ENCODE assay signal across 1 cellular context in genomic region chr10:17229016-17229716, GRCh38.
A peak's percentile ranks its signal among the peaks of the same experiment; 100 is the strongest.
TF ChIP-seq lines count a peak whose summit lies in the region.

No MANE protein-coding gene starts in this region.

TF ChIP-seq in WTC11, 78 proteins besides CTCF, POLR2A, EP300 and RAD21 (continued from another document):
- TF ChIP-seq ARID4B (CRISPR knock-in tag; IDR thresholded peaks at IDR 0.05; ENCODE audit: borderline replicate concordance): peak; percentile 98
- peak; percentile 73 for TF ChIP-seq ZNF317 (CRISPR knock-in tag; IDR thresholded peaks at IDR 0.05; ENCODE audit: borderline replicate concordance, low read depth)
- TF ChIP-seq ZNF423 (CRISPR knock-in tag; IDR thresholded peaks at IDR 0.05): no peak
- peak; percentile 84; the same call in 1 of the 2 replicates for TF ChIP-seq NR3C1 (CRISPR knock-in tag; conservative IDR thresholded peaks at IDR 0.05; ENCODE audit: low read depth)
- TF ChIP-seq, protein P1, sequence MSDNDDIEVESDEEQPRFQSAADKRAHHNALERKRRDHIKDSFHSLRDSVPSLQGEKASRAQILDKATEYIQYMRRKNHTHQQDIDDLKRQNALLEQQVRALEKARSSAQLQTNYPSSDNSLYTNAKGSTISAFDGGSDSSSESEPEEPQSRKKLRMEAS (CRISPR knock-in tag; IDR thresholded peaks at IDR 0.05): peak; percentile 97
- peak; percentile 93; the same call in 1 of the 2 replicates for TF ChIP-seq ZBTB43 (CRISPR knock-in tag; IDR thresholded peaks at IDR 0.05)
- TF ChIP-seq, protein P2, sequence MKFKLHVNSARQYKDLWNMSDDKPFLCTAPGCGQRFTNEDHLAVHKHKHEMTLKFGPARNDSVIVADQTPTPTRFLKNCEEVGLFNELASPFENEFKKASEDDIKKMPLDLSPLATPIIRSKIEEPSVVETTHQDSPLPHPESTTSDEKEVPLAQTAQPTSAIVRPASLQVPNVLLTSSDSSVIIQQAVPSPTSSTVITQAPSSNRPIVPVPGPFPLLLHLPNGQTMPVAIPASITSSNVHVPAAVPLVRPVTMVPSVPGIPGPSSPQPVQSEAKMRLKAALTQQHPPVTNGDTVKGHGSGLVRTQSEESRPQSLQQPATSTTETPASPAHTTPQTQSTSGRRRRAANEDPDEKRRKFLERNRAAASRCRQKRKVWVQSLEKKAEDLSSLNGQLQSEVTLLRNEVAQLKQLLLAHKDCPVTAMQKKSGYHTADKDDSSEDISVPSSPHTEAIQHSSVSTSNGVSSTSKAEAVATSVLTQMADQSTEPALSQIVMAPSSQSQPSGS (CRISPR knock-in tag; IDR thresholded peaks at IDR 0.05; ENCODE audit: borderline replicate concordance, low read depth): peak; percentile 80; the same call in 1 of the 2 replicates
- TF ChIP-seq ZNF121 (CRISPR knock-in tag; IDR thresholded peaks at IDR 0.05): peak; percentile 45; the same call in 1 of the 2 replicates
- TF ChIP-seq CREB1 (CRISPR knock-in tag; IDR thresholded peaks at IDR 0.05): peak; percentile 95
- no peak for TF ChIP-seq IRF2 (CRISPR knock-in tag; IDR thresholded peaks at IDR 0.05; ENCODE audit: borderline replicate concordance, low read depth)
- TF ChIP-seq FOXK1 (CRISPR knock-in tag; IDR thresholded peaks at IDR 0.05): peak; percentile 94
- TF ChIP-seq TCF7 (CRISPR knock-in tag; IDR thresholded peaks at IDR 0.05; ENCODE audit: low read depth): no peak; the same call in 1 of the 2 replicates
- TF ChIP-seq, protein P3, sequence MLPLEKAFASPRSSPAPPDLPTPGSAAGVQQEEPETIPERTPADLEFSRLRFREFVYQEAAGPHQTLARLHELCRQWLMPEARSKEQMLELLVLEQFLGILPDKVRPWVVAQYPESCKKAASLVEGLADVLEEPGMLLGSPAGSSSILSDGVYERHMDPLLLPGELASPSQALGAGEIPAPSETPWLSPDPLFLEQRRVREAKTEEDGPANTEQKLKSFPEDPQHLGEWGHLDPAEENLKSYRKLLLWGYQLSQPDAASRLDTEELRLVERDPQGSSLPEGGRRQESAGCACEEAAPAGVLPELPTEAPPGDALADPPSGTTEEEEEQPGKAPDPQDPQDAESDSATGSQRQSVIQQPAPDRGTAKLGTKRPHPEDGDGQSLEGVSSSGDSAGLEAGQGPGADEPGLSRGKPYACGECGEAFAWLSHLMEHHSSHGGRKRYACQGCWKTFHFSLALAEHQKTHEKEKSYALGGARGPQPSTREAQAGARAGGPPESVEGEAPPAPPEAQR (CRISPR knock-in tag; IDR thresholded peaks at IDR 0.05): no peak
- TF ChIP-seq JUN (CRISPR knock-in tag; IDR thresholded peaks at IDR 0.05): peak; percentile 98
- no peak for TF ChIP-seq GTF2I (CRISPR knock-in tag; conservative IDR thresholded peaks at IDR 0.05)
- no peak for TF ChIP-seq GABPB1 (CRISPR knock-in tag; IDR thresholded peaks at IDR 0.05)
- TF ChIP-seq, protein P4, sequence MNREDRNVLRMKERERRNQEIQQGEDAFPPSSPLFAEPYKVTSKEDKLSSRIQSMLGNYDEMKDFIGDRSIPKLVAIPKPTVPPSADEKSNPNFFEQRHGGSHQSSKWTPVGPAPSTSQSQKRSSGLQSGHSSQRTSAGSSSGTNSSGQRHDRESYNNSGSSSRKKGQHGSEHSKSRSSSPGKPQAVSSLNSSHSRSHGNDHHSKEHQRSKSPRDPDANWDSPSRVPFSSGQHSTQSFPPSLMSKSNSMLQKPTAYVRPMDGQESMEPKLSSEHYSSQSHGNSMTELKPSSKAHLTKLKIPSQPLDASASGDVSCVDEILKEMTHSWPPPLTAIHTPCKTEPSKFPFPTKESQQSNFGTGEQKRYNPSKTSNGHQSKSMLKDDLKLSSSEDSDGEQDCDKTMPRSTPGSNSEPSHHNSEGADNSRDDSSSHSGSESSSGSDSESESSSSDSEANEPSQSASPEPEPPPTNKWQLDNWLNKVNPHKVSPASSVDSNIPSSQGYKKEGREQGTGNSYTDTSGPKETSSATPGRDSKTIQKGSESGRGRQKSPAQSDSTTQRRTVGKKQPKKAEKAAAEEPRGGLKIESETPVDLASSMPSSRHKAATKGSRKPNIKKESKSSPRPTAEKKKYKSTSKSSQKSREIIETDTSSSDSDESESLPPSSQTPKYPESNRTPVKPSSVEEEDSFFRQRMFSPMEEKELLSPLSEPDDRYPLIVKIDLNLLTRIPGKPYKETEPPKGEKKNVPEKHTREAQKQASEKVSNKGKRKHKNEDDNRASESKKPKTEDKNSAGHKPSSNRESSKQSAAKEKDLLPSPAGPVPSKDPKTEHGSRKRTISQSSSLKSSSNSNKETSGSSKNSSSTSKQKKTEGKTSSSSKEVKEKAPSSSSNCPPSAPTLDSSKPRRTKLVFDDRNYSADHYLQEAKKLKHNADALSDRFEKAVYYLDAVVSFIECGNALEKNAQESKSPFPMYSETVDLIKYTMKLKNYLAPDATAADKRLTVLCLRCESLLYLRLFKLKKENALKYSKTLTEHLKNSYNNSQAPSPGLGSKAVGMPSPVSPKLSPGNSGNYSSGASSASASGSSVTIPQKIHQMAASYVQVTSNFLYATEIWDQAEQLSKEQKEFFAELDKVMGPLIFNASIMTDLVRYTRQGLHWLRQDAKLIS (CRISPR knock-in tag; IDR thresholded peaks at IDR 0.05; ENCODE audit: borderline replicate concordance): no peak
- TF ChIP-seq ETV6 (CRISPR knock-in tag; IDR thresholded peaks at IDR 0.05): peak; percentile 97
- TF ChIP-seq, protein P5, sequence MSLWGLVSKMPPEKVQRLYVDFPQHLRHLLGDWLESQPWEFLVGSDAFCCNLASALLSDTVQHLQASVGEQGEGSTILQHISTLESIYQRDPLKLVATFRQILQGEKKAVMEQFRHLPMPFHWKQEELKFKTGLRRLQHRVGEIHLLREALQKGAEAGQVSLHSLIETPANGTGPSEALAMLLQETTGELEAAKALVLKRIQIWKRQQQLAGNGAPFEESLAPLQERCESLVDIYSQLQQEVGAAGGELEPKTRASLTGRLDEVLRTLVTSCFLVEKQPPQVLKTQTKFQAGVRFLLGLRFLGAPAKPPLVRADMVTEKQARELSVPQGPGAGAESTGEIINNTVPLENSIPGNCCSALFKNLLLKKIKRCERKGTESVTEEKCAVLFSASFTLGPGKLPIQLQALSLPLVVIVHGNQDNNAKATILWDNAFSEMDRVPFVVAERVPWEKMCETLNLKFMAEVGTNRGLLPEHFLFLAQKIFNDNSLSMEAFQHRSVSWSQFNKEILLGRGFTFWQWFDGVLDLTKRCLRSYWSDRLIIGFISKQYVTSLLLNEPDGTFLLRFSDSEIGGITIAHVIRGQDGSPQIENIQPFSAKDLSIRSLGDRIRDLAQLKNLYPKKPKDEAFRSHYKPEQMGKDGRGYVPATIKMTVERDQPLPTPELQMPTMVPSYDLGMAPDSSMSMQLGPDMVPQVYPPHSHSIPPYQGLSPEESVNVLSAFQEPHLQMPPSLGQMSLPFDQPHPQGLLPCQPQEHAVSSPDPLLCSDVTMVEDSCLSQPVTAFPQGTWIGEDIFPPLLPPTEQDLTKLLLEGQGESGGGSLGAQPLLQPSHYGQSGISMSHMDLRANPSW (CRISPR knock-in tag; conservative IDR thresholded peaks at IDR 0.05; ENCODE audit: low read depth): 0 out of 2 replicates have a peak, but pooled peaks have one; percentile 61
- TF ChIP-seq FOXJ3 (CRISPR knock-in tag; IDR thresholded peaks at IDR 0.05; ENCODE audit: borderline replicate concordance): no peak
- TF ChIP-seq ELF4 (CRISPR knock-in tag; IDR thresholded peaks at IDR 0.05; ENCODE audit: low read depth): peak; percentile 91; the same call in 1 of the 2 replicates
- no peak for TF ChIP-seq RORB (CRISPR knock-in tag; IDR thresholded peaks at IDR 0.05)
- peak; percentile 99 for TF ChIP-seq KAT7 (CRISPR knock-in tag; IDR thresholded peaks at IDR 0.05; ENCODE audit: borderline replicate concordance)
- peak; percentile 91 for TF ChIP-seq ZBTB21 (CRISPR knock-in tag; IDR thresholded peaks at IDR 0.05; ENCODE audit: borderline replicate concordance)
- TF ChIP-seq ZNF671 (CRISPR knock-in tag; IDR thresholded peaks at IDR 0.05): no peak
- TF ChIP-seq ZNF263 (CRISPR knock-in tag; IDR thresholded peaks at IDR 0.05; ENCODE audit: low read depth): peak; percentile 77
- TF ChIP-seq E2F1 (CRISPR knock-in tag; IDR thresholded peaks at IDR 0.05): peak; percentile 97
- TF ChIP-seq NFE2L1 (CRISPR knock-in tag; IDR thresholded peaks at IDR 0.05): peak; percentile 75; the same call in 1 of the 2 replicates
- TF ChIP-seq NR2C2 (CRISPR knock-in tag; IDR thresholded peaks at IDR 0.05): peak; percentile 81
- peak; percentile 94 for TF ChIP-seq ZNF219 (CRISPR knock-in tag; IDR thresholded peaks at IDR 0.05; ENCODE audit: borderline replicate concordance)
- peak; percentile 94 for TF ChIP-seq ZNF281 (CRISPR knock-in tag; IDR thresholded peaks at IDR 0.05)
- TF ChIP-seq SP1 (CRISPR knock-in tag; conservative IDR thresholded peaks at IDR 0.05): no peak
- TF ChIP-seq, protein P6, sequence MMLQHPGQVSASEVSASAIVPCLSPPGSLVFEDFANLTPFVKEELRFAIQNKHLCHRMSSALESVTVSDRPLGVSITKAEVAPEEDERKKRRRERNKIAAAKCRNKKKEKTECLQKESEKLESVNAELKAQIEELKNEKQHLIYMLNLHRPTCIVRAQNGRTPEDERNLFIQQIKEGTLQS (CRISPR knock-in tag; conservative IDR thresholded peaks at IDR 0.05): peak; percentile 82
